21 cellular contexts compared by ENCODE assay signal in genomic region chr18:72555983-72556382, GRCh38. TPM values are rescaled to one million over a fixed set of nuclear protein-coding genes. Genes with fewer than 3 reads are reported as not detected.
A peak's percentile ranks its signal among the peaks of the same experiment; 100 is the strongest.
DNase-seq lines count a peak whose midpoint lies in the region; ATAC-seq lines count a peak whose summit lies in the region.
"Had no signal": no experiment of that assay in that cellular context is flagged by ENCODE, and none has a peak within 500 bp of the region (broad histone marks: within the 10 kb centered on the region; RNA-seq: fewer than 3 reads in every experiment).

No MANE protein-coding gene starts in this region.

- no peak overlapping the region for H2AFZ ChIP-seq in trophoblast cell (ENCODE audit: insufficient read depth, low read length, poor library complexity)

- no peak overlapping the region for H4K12ac ChIP-seq in trophoblast cell (ENCODE audit: low read depth, low read length)

- DNase-seq in SKM-1 treated with dmso at 0.1 percent for 144 hours (lab: John Stamatoyannopoulos, UW; ENCODE audit: unreplicated experiment), result peak; percentile 3
- no peak for DNase-seq in SKM-1 (lab: John Stamatoyannopoulos, UW; ENCODE audit: unreplicated experiment)
- DNase-seq in Kasumi-1 (lab: John Stamatoyannopoulos, UW), result peak; percentile 43 to 44
- DNase-seq in OCI-M1 (lab: John Stamatoyannopoulos, UW), result peak; percentile 42
- DNase-seq in trophoblast cell, result no peak
- no peak for DNase-seq in MV-4-11 (lab: John Stamatoyannopoulos, UW)
- no peak for DNase-seq in activated T-cell treated with anti-CD3 and anti-CD28 coated beads, Interleukin-2, amount 50 U/mL, for 1 hour
- DNase-seq: 8988T; C1 segment of cervical spinal cord; Caco-2; CD4-positive, CD25-positive, alpha-beta regulatory T cell; CD8-positive, alpha-beta T cell; DMS 273 treated with DMSO at 0.1 percent for 48 hours; DMS79; EL; GDM1; GOT3; H7; HCEC 1CT had no signal

- no peak overlapping the region for H2BK5ac ChIP-seq in trophoblast cell (ENCODE audit: low read depth, low read length, poor library complexity)

- H3K23ac ChIP-seq in trophoblast cell (ENCODE audit: low read length), result no peak overlapping the region

- H3K36me3 ChIP-seq in trophoblast cell (ENCODE audit: control insufficient read depth in 1 of 2, insufficient read depth in 2 of 2, low read length in 2 of 2), result no peaks in the 10 kb centered on the region

- H3K27ac ChIP-seq in trophoblast cell (ENCODE audit: low read depth, low read length), result no peak overlapping the region

- no peaks in the 10 kb centered on the region for H3K27me3 ChIP-seq in trophoblast cell (ENCODE audit: insufficient read depth, low read length)

- no peak overlapping the region for H3K4ac ChIP-seq in trophoblast cell (ENCODE audit: low read depth, low read length)

- no peak for ATAC-seq in GM18870 (IDR thresholded peaks at IDR 0.05; ENCODE audit: unreplicated experiment)
- ATAC-seq: CD8-positive, alpha-beta T cell had no signal

- no peaks in the 10 kb centered on the region for H3K79me2 ChIP-seq in trophoblast cell (ENCODE audit: control insufficient read depth, insufficient read depth, low read length, poor library complexity)

- H3K14ac ChIP-seq in trophoblast cell (ENCODE audit: low read length), result no peak overlapping the region

- H4K91ac ChIP-seq in trophoblast cell (ENCODE audit: low read depth, low read length), result no peak overlapping the region

- H2BK12ac ChIP-seq in trophoblast cell (ENCODE audit: low read length), result no peak overlapping the region

- no peaks in the 10 kb centered on the region for H3K9me3 ChIP-seq in trophoblast cell (ENCODE audit: insufficient read depth, low read depth, low read length)
- H3K9me3 ChIP-seq: Caco-2 had no signal

- no peak overlapping the region for H3K18ac ChIP-seq in trophoblast cell (ENCODE audit: low read length)

- H3K4me3 ChIP-seq in trophoblast cell (ENCODE audit: low read depth, low read length), result no peak overlapping the region

- WGBS in trophoblast cell (ENCODE audit: extremely low coverage, insufficient coverage, insufficient read length), result no CpG with 5 or more reads among the region's 1 CpG

- H3K9ac ChIP-seq in trophoblast cell (ENCODE audit: low read length), result peak overlapping the region; percentile 68

- no peak overlapping the region for H4K8ac ChIP-seq in trophoblast cell (ENCODE audit: low read depth, low read length)

- no peak overlapping the region for H2AK5ac ChIP-seq in trophoblast cell (ENCODE audit: low read length)

- H3K4me2 ChIP-seq in trophoblast cell (ENCODE audit: low read length), result no peak overlapping the region

- peaks cover 0 to 2% of the 10 kb centered on the region in 2 experiments for H3K4me1 ChIP-seq in trophoblast cell (ENCODE audit: control insufficient read depth in 1 of 2, insufficient read depth in 2 of 2, low read length in 2 of 2)
- H3K4me1 ChIP-seq: Caco-2 had no signal

- H2BK120ac ChIP-seq in trophoblast cell (ENCODE audit: insufficient read depth, low read length, poor library complexity), result no peak overlapping the region

- no peaks in the 10 kb centered on the region for H3K79me1 ChIP-seq in trophoblast cell (ENCODE audit: low read length)

RNA-seq across cellular contexts. Expression of gene CBLN2, which starts 11.8 kb away (rescaled TPM):
- polyA plus RNA-seq in trophoblast cell (2013), result 0.26 and 0.36 TPM in 2 replicates
- polyA plus RNA-seq: BJ; CD4-positive, CD25-positive, alpha-beta regulatory T cell had no signal

Comparison
In these comparisons a context has a peak if more than half of its experiments do, and no peak if none do; other contexts are left out.
1. DNase-seq: peak in SKM-1 treated with dmso at 0.1 percent for 144 hours (single experiment), Kasumi-1 (2 of 2) and OCI-M1 (single experiment); none in SKM-1 (single experiment), trophoblast cell (0 of 2), MV-4-11 (single experiment) and activated T-cell treated with anti-CD3 and anti-CD28 coated beads, Interleukin-2, amount 50 U/mL, for 1 hour (single experiment).